In genomic region chr1:32933742-32934322, GRCh38 we compare ENCODE assay signal across 8 cellular contexts. TPM values are rescaled to one million over a fixed set of nuclear protein-coding genes. Genes with fewer than 3 reads are reported as not detected.
DNase-seq lines count a peak whose midpoint lies in the region; ATAC-seq, FAIRE-seq and TF ChIP-seq lines count a peak whose summit lies in the region.

No MANE protein-coding gene starts in this region.

- H3K9me3 ChIP-seq in SK-N-MC (ENCODE audit: low read depth, low read length) (no peaks in the 10 kb centered on the region), gastroesophageal sphincter (no peaks in the 10 kb centered on the region)

- H3K4me3 ChIP-seq in SK-N-MC, result peak overlapping the region; percentile 33; the same call in 1 of the 2 replicates
- H3K4me3 ChIP-seq in gastroesophageal sphincter, result no peak overlapping the region

- H3K27ac ChIP-seq in SK-N-MC (peak overlapping the region; percentile 65), gastroesophageal sphincter (peak overlapping the region in 3 of 4 donors; percentile 48 to 49 (median 48))

- 23 to 34% methylated on average over 3 of the region's 3 CpGs for WGBS in gastroesophageal sphincter (ENCODE audit: low coverage in 1 of 2), 2 donors

- peaks cover 3% of the 10 kb centered on the region; the same call in 1 of the 2 replicates for H3K36me3 ChIP-seq in SK-N-MC (ENCODE audit: insufficient read depth, low read length)
- peaks cover 0 to 43% of the 10 kb centered on the region in 2 donors for H3K36me3 ChIP-seq in gastroesophageal sphincter

- no peak for TF ChIP-seq POLR2A in H54 (IDR thresholded peaks at IDR 0.05; ENCODE audit: low read depth, low read length)
- TF ChIP-seq POLR2A in gastroesophageal sphincter (IDR thresholded peaks at IDR 0.05), result no peak

- H3K9ac ChIP-seq in SK-N-MC (ENCODE audit: insufficient read length), result no peak overlapping the region

- peaks cover 0 to 15% (median 0%) of the 10 kb centered on the region in 3 donors for H3K4me1 ChIP-seq in gastroesophageal sphincter

- peak; percentile 63 for ATAC-seq in gastroesophageal sphincter
- peak; percentile 53 for ATAC-seq in sciatic nerve
- ATAC-seq in GM21515 (IDR thresholded peaks at IDR 0.05; ENCODE audit: unreplicated experiment), result no peak

- no peak for TF ChIP-seq EP300 in gastroesophageal sphincter (IDR thresholded peaks at IDR 0.05)

- intact Hi-C loops in sciatic nerve (cut with DNase I), result loop anchor here (5.0 kb wide), 1 partner anchor 158 kb away; no protein-coding TSS in a partner anchor

- no peak for DNase-seq in H54 (ENCODE audit: insufficient read length, low spot score)
- no peak for DNase-seq in SK-N-MC (ENCODE audit: low read depth, low spot score)
- DNase-seq in sciatic nerve (ENCODE audit: low spot score), result no peak
- no peak for DNase-seq in HCEC 1CT
- DNase-seq in NCI-H774 (lab: John Stamatoyannopoulos, UW), result no peak
- no peak for DNase-seq in SIG-M5 (lab: John Stamatoyannopoulos, UW)

- H3K27me3 ChIP-seq in gastroesophageal sphincter, result no peaks in the 10 kb centered on the region

- no peak for TF ChIP-seq CTCF in gastroesophageal sphincter (IDR thresholded peaks at IDR 0.05)

- FAIRE-seq in H54 (lab: Jason Lieb, UNC), result peak; percentile 71

RNA-seq across cellular contexts. Expression of gene RNF19B, which starts 30.8 kb away (rescaled TPM):
- total RNA-seq in gastroesophageal sphincter, result 10 to 100 TPM; 19.5 to 25.2 (median 21.8) TPM
- total RNA-seq in sciatic nerve, result 33.3 TPM

RNA-seq across cellular contexts. Expression of gene TMEM54, which starts 32.6 kb away (rescaled TPM):
- total RNA-seq in gastroesophageal sphincter, result 100 to 1,000 TPM in 2 of 4 donors, 10 to 100 TPM in 2; 71.5 to 138 (median 101) TPM
- 12.3 TPM for total RNA-seq in sciatic nerve

RNA-seq across cellular contexts. Expression of gene HPCA, which starts 47.5 kb away (rescaled TPM):
- under 1 TPM in 1 of 4 donors, not detected in 3; 0.58 TPM for total RNA-seq in gastroesophageal sphincter
- total RNA-seq in sciatic nerve, result 0.27 TPM
